9 cellular contexts compared by ENCODE assay signal in the genomic region with DNA sequence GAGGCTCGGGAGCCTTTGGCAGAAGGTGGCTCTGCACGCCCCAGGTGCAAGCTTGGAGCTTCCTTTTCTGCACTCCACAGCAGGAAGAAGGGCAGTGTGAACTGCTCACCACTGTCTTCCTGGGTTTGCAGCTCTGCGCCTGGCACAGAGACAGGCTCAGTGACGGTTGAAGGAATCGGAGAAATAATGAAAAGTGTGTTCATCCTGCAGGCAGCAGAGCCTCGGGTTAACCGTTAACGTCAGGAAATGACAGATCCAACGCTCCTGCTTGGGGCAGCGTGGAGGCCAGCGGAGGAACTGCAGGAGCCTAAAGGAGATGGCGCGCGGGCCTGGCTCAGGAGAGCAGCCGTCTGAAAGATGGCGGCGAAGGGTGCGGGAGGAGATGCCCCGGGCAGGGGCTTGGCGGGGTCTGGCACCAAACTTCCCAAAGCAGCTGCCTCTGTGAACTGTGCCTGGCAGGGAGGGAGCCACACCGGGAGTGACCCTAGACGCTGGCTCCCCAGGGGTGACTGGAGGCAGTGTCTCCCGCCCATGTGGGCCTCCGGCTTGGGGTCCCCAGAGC. TPM values are rescaled to one million over a fixed set of nuclear protein-coding genes. Genes with fewer than 3 reads are reported as not detected.
DNase-seq lines count a peak whose midpoint lies in the region; ATAC-seq and TF ChIP-seq lines count a peak whose summit lies in the region.
"Had no signal": no experiment of that assay in that cellular context is flagged by ENCODE, and none has a peak within 500 bp of the region (broad histone marks: within the 10 kb centered on the region; RNA-seq: fewer than 3 reads in every experiment).

No MANE protein-coding gene starts in this region.

- peak overlapping the region in 1 of 3 experiments; percentile 7 for H3K4me3 Mint-ChIP-seq in nephron
- no peak overlapping the region for H3K4me3 Mint-ChIP-seq in activated T-helper 17 cell treated with anti-CD3 and anti-CD28 coated beads, Interleukin-2, amount 50 U/mL, for 72 hours

- peak; percentile 15 for DNase-seq in DND-41
- peak; percentile 53 for DNase-seq in KBM-7
- DNase-seq in dermis blood vessel endothelial cell: peak; percentile 50
- no peak for DNase-seq in T1000 (lab: John Stamatoyannopoulos, UW)
- no peak for DNase-seq in NCI-H345 (lab: John Stamatoyannopoulos, UW)
- DNase-seq: hippocampal formation, SHP77 treated with DMSO at 0.1 percent for 48 hours had no signal

- H3K9me3 ChIP-seq in DND-41 (ENCODE audit: insufficient read depth, low read length, severe bottlenecking): no peaks in the 10 kb centered on the region

- peaks cover 49% of the 10 kb centered on the region for H3K27me3 Mint-ChIP-seq in nephron (ENCODE audit: low read depth)
- H3K27me3 Mint-ChIP-seq in activated T-helper 17 cell treated with anti-CD3 and anti-CD28 coated beads, Interleukin-2, amount 50 U/mL, for 72 hours: peaks cover 23% of the 10 kb centered on the region

- peak; percentile 44 for ATAC-seq in DND-41 (ENCODE audit: insufficient read depth, low read depth)
- ATAC-seq in activated T-helper 17 cell treated with anti-CD3 and anti-CD28 coated beads, Interleukin-2, amount 50 U/mL, for 72 hours (replicated peaks): no peak

- H3K4me1 Mint-ChIP-seq in nephron: peaks cover 55% of the 10 kb centered on the region
- H3K4me1 Mint-ChIP-seq in activated T-helper 17 cell treated with anti-CD3 and anti-CD28 coated beads, Interleukin-2, amount 50 U/mL, for 72 hours: no peaks in the 10 kb centered on the region

- no peak overlapping the region for H3K9ac ChIP-seq in DND-41 (ENCODE audit: low read depth, low read length)

- H2AFZ ChIP-seq in DND-41 (ENCODE audit: low read depth, low read length): no peak overlapping the region

- no peaks in the 10 kb centered on the region for H3K9me3 Mint-ChIP-seq in nephron
- no peaks in the 10 kb centered on the region for H3K9me3 Mint-ChIP-seq in activated T-helper 17 cell treated with anti-CD3 and anti-CD28 coated beads, Interleukin-2, amount 50 U/mL, for 72 hours

- H3K4me2 ChIP-seq in DND-41 (ENCODE audit: insufficient read depth, low read length): no peak overlapping the region

- peak overlapping the region in 2 of 3 experiments; percentile 29 to 91 for H3K27ac Mint-ChIP-seq in nephron
- H3K27ac Mint-ChIP-seq in activated T-helper 17 cell treated with anti-CD3 and anti-CD28 coated beads, Interleukin-2, amount 50 U/mL, for 72 hours: no peak overlapping the region

- H3K27me3 ChIP-seq in DND-41 (ENCODE audit: insufficient read depth, low read length, poor library complexity): peaks cover 5% of the 10 kb centered on the region

- H3K4me3 ChIP-seq in DND-41 (ENCODE audit: low read depth in 1 of 2, low read length in 2 of 2): no peak overlapping the region

- H3K4me1 ChIP-seq in DND-41 (ENCODE audit: insufficient read depth, low read length): no peaks in the 10 kb centered on the region

- TF ChIP-seq CTCF in DND-41 (IDR thresholded peaks at IDR 0.05; ENCODE audit: borderline replicate concordance, extremely low read depth, low read length, poor library complexity, severe bottlenecking): peak; percentile 28
- peak; percentile 29 to 47 (median 46) for TF ChIP-seq CTCF in nephron (IDR thresholded peaks at IDR 0.05; ENCODE audit: unreplicated experiment in 3 of 3)

- peaks cover 5% of the 10 kb centered on the region for H3K36me3 Mint-ChIP-seq in nephron (ENCODE audit: low read depth)
- no peaks in the 10 kb centered on the region for H3K36me3 Mint-ChIP-seq in activated T-helper 17 cell treated with anti-CD3 and anti-CD28 coated beads, Interleukin-2, amount 50 U/mL, for 72 hours (ENCODE audit: low read depth)

- in situ Hi-C loops in KBM-7 (cut with MboI; ENCODE audit: low pct_unique_long_range_greater_than_20kb, low sequenced_read_pairs): no loop called here

- H3K27ac ChIP-seq in DND-41 (ENCODE audit: low read length): no peak overlapping the region

- H4K20me1 ChIP-seq in DND-41 (ENCODE audit: insufficient read depth, low read length): peaks cover 29% of the 10 kb centered on the region

- no peaks in the 10 kb centered on the region; the same call in 1 of the 2 replicates for H3K36me3 ChIP-seq in DND-41 (ENCODE audit: insufficient read depth, low read length)

- H3K79me2 ChIP-seq in DND-41 (ENCODE audit: insufficient read depth, low read length): no peaks in the 10 kb centered on the region

RNA-seq across cellular contexts. Expression of gene SAMD11, which starts 10.9 kb away (rescaled TPM):
- total RNA-seq in dermis blood vessel endothelial cell: 0.19 and 0.68 TPM in 2 replicates
- total RNA-seq in activated T-helper 17 cell treated with anti-CD3 and anti-CD28 coated beads, Interleukin-2, amount 50 U/mL, for 72 hours: not detected

RNA-seq across cellular contexts. Expression of gene NOC2L, which starts 46.2 kb away (rescaled TPM):
- 70.5 and 98.0 TPM in 2 replicates for total RNA-seq in dermis blood vessel endothelial cell
- 100 to 1,000 TPM in 1 of 2 donors, 10 to 100 TPM in 1; 57.6 to 141 TPM for total RNA-seq in activated T-helper 17 cell treated with anti-CD3 and anti-CD28 coated beads, Interleukin-2, amount 50 U/mL, for 72 hours

RNA-seq across cellular contexts. Expression of gene KLHL17, which starts 47.6 kb away (rescaled TPM):
- total RNA-seq in dermis blood vessel endothelial cell: 5.4 and 8.0 TPM in 2 replicates
- total RNA-seq in activated T-helper 17 cell treated with anti-CD3 and anti-CD28 coated beads, Interleukin-2, amount 50 U/mL, for 72 hours: 10 to 100 TPM; 17.4 to 17.8 TPM

RNA-seq across cellular contexts. Expression of gene PLEKHN1, which starts 53.5 kb away (rescaled TPM):
- total RNA-seq in dermis blood vessel endothelial cell: 0.17 and 0.37 TPM in 2 replicates
- total RNA-seq in activated T-helper 17 cell treated with anti-CD3 and anti-CD28 coated beads, Interleukin-2, amount 50 U/mL, for 72 hours: 1 to 10 TPM; 2.8 to 6.3 TPM

Comparison
In these comparisons a context has a peak if more than half of its experiments do, and no peak if none do; other contexts are left out.
1. DNase-seq: peak in DND-41 (single experiment), KBM-7 (single experiment) and dermis blood vessel endothelial cell (single experiment); none in T1000 (single experiment) and NCI-H345 (single experiment).